In the genomic region with DNA sequence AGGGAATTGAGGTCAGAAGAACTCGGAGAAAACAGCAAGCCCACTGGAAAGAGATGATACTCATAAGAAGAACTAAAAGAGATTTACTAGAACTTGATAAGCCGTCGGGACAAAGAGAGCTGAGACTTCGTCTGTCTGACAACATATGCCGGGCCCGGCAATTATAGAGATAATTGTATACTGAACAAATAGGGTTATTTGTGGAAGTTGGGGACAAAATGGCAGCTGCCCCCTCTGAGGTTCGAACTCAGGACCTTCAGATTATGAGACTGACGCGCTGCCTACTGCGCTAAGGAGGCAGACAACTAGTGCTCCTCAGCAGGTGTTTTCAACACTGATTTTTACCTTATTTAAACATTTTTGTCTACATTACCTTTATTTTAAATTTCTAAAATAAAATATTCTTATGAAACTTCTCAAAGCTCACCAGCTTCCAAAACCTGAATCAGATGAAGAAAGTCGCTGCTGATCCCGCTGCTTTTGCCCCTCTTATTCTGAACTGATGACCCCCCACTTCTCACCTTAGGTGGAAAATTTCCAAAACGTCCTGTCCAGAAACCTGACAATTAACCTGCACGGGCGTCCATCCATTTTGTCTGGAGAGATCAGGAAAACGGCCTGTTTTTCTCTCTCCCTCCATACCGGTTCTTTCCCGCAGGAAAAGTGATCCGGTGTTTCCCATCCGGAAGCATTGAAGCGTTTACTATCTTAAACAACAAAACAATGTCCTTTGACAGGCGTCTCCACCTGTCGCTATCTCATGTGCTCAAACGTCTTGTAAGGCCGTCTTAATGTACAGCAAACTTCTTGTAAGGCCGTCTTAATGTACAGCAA, we compare ENCODE assay signal across 1 cellular context.
A peak's percentile ranks its signal among the peaks of the same experiment; 100 is the strongest.
TF ChIP-seq lines count a peak whose summit lies in the region.

No MANE protein-coding gene starts in this region.

TF ChIP-seq in HepG2, 621 proteins besides CTCF, POLR2A, EP300 and RAD21 (continued from another document and continues in another):
- TF ChIP-seq, protein P1, sequence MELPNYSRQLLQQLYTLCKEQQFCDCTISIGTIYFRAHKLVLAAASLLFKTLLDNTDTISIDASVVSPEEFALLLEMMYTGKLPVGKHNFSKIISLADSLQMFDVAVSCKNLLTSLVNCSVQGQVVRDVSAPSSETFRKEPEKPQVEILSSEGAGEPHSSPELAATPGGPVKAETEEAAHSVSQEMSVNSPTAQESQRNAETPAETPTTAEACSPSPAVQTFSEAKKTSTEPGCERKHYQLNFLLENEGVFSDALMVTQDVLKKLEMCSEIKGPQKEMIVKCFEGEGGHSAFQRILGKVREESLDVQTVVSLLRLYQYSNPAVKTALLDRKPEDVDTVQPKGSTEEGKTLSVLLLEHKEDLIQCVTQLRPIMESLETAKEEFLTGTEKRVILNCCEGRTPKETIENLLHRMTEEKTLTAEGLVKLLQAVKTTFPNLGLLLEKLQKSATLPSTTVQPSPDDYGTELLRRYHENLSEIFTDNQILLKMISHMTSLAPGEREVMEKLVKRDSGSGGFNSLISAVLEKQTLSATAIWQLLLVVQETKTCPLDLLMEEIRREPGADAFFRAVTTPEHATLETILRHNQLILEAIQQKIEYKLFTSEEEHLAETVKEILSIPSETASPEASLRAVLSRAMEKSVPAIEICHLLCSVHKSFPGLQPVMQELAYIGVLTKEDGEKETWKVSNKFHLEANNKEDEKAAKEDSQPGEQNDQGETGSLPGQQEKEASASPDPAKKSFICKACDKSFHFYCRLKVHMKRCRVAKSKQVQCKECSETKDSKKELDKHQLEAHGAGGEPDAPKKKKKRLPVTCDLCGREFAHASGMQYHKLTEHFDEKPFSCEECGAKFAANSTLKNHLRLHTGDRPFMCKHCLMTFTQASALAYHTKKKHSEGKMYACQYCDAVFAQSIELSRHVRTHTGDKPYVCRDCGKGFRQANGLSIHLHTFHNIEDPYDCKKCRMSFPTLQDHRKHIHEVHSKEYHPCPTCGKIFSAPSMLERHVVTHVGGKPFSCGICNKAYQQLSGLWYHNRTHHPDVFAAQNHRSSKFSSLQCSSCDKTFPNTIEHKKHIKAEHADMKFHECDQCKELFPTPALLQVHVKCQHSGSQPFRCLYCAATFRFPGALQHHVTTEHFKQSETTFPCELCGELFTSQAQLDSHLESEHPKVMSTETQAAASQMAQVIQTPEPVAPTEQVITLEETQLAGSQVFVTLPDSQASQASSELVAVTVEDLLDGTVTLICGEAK (IDR thresholded peaks at IDR 0.05) = no peak
- TF ChIP-seq, protein P1 (CRISPR knock-in tag; IDR thresholded peaks at IDR 0.05) = no peak
- TF ChIP-seq SRSF9 (IDR thresholded peaks at IDR 0.05; ENCODE audit: borderline replicate concordance, insufficient read depth, low read depth, low read length, poor library complexity, severe bottlenecking) (no peak), SP2 (CRISPR knock-in tag; IDR thresholded peaks at IDR 0.05) (no peak), ZSCAN12 (CRISPR knock-in tag; IDR thresholded peaks at IDR 0.05) (0 out of 2 replicates have a peak, but pooled peaks have one; percentile 55), SNAPC4 (CRISPR knock-in tag; IDR thresholded peaks at IDR 0.05) (no peak), ZNF333 (CRISPR knock-in tag; IDR thresholded peaks at IDR 0.05; ENCODE audit: borderline replicate concordance) (no peak), SP140L (CRISPR knock-in tag; IDR thresholded peaks at IDR 0.05; ENCODE audit: borderline replicate concordance) (peak; percentile 88; the same call in 1 of the 2 replicates), ZSCAN21 (CRISPR knock-in tag; IDR thresholded peaks at IDR 0.05; ENCODE audit: borderline replicate concordance) (peak; percentile 37; the same call in 1 of the 2 replicates), ZNF3 (CRISPR knock-in tag; IDR thresholded peaks at IDR 0.05) (no peak), PITX1 (CRISPR knock-in tag; IDR thresholded peaks at IDR 0.05) (peak; percentile 31; the same call in 1 of the 2 replicates), ZBTB37 (CRISPR knock-in tag; IDR thresholded peaks at IDR 0.05) (no peak), GZF1 (CRISPR knock-in tag; IDR thresholded peaks at IDR 0.05) (no peak), ZNF629 (CRISPR knock-in tag; conservative IDR thresholded peaks at IDR 0.05) (peak; percentile 61), ZNF607 (CRISPR knock-in tag; IDR thresholded peaks at IDR 0.05; ENCODE audit: borderline replicate concordance) (0 out of 2 replicates have a peak, but pooled peaks have one; percentile 58), TEAD3 (CRISPR knock-in tag; optimal IDR thresholded peaks at IDR 0.05; ENCODE audit: borderline replicate concordance) (peak; percentile 31), ZNF431 (CRISPR knock-in tag; IDR thresholded peaks at IDR 0.05; ENCODE audit: borderline replicate concordance, low read depth) (no peak), PCBP1 (IDR thresholded peaks at IDR 0.05; ENCODE audit: borderline replicate concordance, low read depth, low read length) (no peak), KLF16 (CRISPR knock-in tag; IDR thresholded peaks at IDR 0.05) (peak in 1 of 2 experiments; percentile 78; a peak in 2 of 4 replicates), ZFP36L2 (CRISPR knock-in tag; IDR thresholded peaks at IDR 0.05) (no peak), SIX4 (CRISPR knock-in tag; IDR thresholded peaks at IDR 0.05) (no peak), ZNF207 (IDR thresholded peaks at IDR 0.05; ENCODE audit: borderline replicate concordance) (no peak), ZNF674 (CRISPR knock-in tag; IDR thresholded peaks at IDR 0.05; ENCODE audit: low read depth) (0 out of 2 replicates have a peak, but pooled peaks have one; percentile 45), ZNF672 (CRISPR knock-in tag; IDR thresholded peaks at IDR 0.05) (no peak), ZFP90 (CRISPR knock-in tag; IDR thresholded peaks at IDR 0.05; ENCODE audit: borderline replicate concordance) (0 out of 2 replicates have a peak, but pooled peaks have one; percentile 22), KLF12 (CRISPR knock-in tag; IDR thresholded peaks at IDR 0.05; ENCODE audit: borderline replicate concordance) (0 out of 2 replicates have a peak, but pooled peaks have one; percentile 30), ZNF451 (CRISPR knock-in tag; IDR thresholded peaks at IDR 0.05) (no peak), ZNF563 (CRISPR knock-in tag; IDR thresholded peaks at IDR 0.05) (no peak), ZNF549 (CRISPR knock-in tag; IDR thresholded peaks at IDR 0.05) (no peak), SRF (IDR thresholded peaks at IDR 0.05; ENCODE audit: low read depth, low read length) (no peak; the same call in 1 of the 2 replicates)
- TF ChIP-seq, protein P2, sequence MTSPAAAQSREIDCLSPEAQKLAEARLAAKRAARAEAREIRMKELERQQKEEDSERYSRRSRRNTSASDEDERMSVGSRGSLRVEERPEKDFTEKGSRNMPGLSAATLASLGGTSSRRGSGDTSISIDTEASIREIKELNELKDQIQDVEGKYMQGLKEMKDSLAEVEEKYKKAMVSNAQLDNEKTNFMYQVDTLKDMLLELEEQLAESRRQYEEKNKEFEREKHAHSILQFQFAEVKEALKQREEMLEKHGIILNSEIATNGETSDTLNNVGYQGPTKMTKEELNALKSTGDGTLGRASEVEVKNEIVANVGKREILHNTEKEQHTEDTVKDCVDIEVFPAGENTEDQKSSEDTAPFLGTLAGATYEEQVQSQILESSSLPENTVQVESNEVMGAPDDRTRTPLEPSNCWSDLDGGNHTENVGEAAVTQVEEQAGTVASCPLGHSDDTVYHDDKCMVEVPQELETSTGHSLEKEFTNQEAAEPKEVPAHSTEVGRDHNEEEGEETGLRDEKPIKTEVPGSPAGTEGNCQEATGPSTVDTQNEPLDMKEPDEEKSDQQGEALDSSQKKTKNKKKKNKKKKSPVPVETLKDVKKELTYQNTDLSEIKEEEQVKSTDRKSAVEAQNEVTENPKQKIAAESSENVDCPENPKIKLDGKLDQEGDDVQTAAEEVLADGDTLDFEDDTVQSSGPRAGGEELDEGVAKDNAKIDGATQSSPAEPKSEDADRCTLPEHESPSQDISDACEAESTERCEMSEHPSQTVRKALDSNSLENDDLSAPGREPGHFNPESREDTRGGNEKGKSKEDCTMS (CRISPR knock-in tag; conservative IDR thresholded peaks at IDR 0.05) = no peak
- TF ChIP-seq, protein P3, sequence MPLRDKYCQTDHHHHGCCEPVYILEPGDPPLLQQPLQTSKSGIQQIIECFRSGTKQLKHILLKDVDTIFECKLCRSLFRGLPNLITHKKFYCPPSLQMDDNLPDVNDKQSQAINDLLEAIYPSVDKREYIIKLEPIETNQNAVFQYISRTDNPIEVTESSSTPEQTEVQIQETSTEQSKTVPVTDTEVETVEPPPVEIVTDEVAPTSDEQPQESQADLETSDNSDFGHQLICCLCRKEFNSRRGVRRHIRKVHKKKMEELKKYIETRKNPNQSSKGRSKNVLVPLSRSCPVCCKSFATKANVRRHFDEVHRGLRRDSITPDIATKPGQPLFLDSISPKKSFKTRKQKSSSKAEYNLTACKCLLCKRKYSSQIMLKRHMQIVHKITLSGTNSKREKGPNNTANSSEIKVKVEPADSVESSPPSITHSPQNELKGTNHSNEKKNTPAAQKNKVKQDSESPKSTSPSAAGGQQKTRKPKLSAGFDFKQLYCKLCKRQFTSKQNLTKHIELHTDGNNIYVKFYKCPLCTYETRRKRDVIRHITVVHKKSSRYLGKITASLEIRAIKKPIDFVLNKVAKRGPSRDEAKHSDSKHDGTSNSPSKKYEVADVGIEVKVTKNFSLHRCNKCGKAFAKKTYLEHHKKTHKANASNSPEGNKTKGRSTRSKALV (CRISPR knock-in tag; IDR thresholded peaks at IDR 0.05) = 0 out of 2 replicates have a peak, but pooled peaks have one; percentile 71
